25 cellular contexts compared by ENCODE assay signal in genomic region chr3:31275583-31275982, GRCh38.
DNase-seq lines count a peak whose midpoint lies in the region; ATAC-seq, FAIRE-seq and TF ChIP-seq lines count a peak whose summit lies in the region.
"Had no signal": no experiment of that assay in that cellular context is flagged by ENCODE, and none has a peak within 500 bp of the region (broad histone marks: within the 10 kb centered on the region; RNA-seq: fewer than 3 reads in every experiment).

No MANE protein-coding gene starts in this region.

- H3K27me3 ChIP-seq in IMR-90 (ENCODE audit: control insufficient read depth, insufficient read depth, low read length): peaks cover 2% of the 10 kb centered on the region

- H3K36me3 ChIP-seq in IMR-90 (ENCODE audit: control insufficient read depth, insufficient read depth, low read length): no peaks in the 10 kb centered on the region

- no peaks in the 10 kb centered on the region for H3K9me1 ChIP-seq in IMR-90 (ENCODE audit: insufficient read depth, low read length)

- no peaks in the 10 kb centered on the region for H3K27me3 Mint-ChIP-seq in mesothelial cell of epicardium (ENCODE audit: low read depth)
- H3K27me3 Mint-ChIP-seq in type B pancreatic cell: no peaks in the 10 kb centered on the region
- H3K27me3 Mint-ChIP-seq: activated CD4-positive, alpha-beta T cell treated with anti-CD3 and anti-CD28 coated beads, Interleukin-2, amount 10 ng/mL, durations not matched to agents 7 days and 5 days; activated naive CD4-positive, alpha-beta T cell treated with anti-CD3 and anti-CD28 coated beads, Interleukin-2, amount 50 U/mL, for 24 hours; CD4-positive, alpha-beta T cell; stimulated activated naive CD8-positive, alpha-beta T cell treated with anti-CD3 and anti-CD28 coated beads, Interleukin-15, Interleukin-2, amounts not matched to agents 100 ng/mL and 50 ng/mL, for 24 hours had no signal

- no peak overlapping the region for H3K56ac ChIP-seq in IMR-90 (ENCODE audit: extremely low read depth, insufficient read depth, low read length)

- H3K9ac ChIP-seq in IMR-90 (ENCODE audit: low read depth, low read length): no peak overlapping the region

- no peaks in the 10 kb centered on the region for H3K9me3 ChIP-seq in IMR-90 (ENCODE audit: control insufficient read depth, insufficient read depth, low read length)

- H3K14ac ChIP-seq in IMR-90 (replicated peaks; ENCODE audit: low read depth, low read length): no peak overlapping the region

- TF ChIP-seq CTCF in IMR-90 (conservative IDR thresholded peaks at IDR 0.05; ENCODE audit: low read depth, low read length) (no peak), coronary artery (IDR thresholded peaks at IDR 0.05) (no peak), mesothelial cell of epicardium (IDR thresholded peaks at IDR 0.05; ENCODE audit: unreplicated experiment) (no peak), type B pancreatic cell (conservative IDR thresholded peaks at IDR 0.05) (no peak)

- no peak overlapping the region for H3K4me2 ChIP-seq in IMR-90 (ENCODE audit: low read depth, low read length)

- H2AK9ac ChIP-seq in IMR-90 (replicated peaks; ENCODE audit: low read depth, low read length, poor library complexity): no peak overlapping the region

- no peak overlapping the region for H3K4me3 Mint-ChIP-seq in mesothelial cell of epicardium
- no peak overlapping the region for H3K4me3 Mint-ChIP-seq in type B pancreatic cell
- H3K4me3 Mint-ChIP-seq: activated CD4-positive, alpha-beta T cell treated with anti-CD3 and anti-CD28 coated beads, Interleukin-2, amount 10 ng/mL, durations not matched to agents 7 days and 5 days; activated naive CD4-positive, alpha-beta T cell treated with anti-CD3 and anti-CD28 coated beads, Interleukin-2, amount 50 U/mL, for 24 hours; activated T-helper 1 cell treated with anti-CD3 and anti-CD28 coated beads, Interleukin-12 subunit alpha, Interleukin-12 subunit beta, Interleukin-2, Interleukin-4 antibody, amounts not matched to agents 30 ng/mL and 10 ng/mL and 1 ng/mL, durations not matched to agents 14 hours and 24 hours and 36 hours; CD4-positive, alpha-beta T cell; H9; stimulated activated naive CD8-positive, alpha-beta T cell treated with anti-CD3 and anti-CD28 coated beads, Interleukin-15, Interleukin-2, amounts not matched to agents 100 ng/mL and 50 ng/mL, for 24 hours had no signal

- no peak for DNase-seq in IMR-90
- DNase-seq in coronary artery (ENCODE audit: low spot score): no peak
- no peak for DNase-seq in mesothelial cell of epicardium (ENCODE audit: low spot score in 2 of 2, unreplicated experiment in 2 of 2)
- no peak for DNase-seq in type B pancreatic cell (ENCODE audit: extremely low spot score, unreplicated experiment)
- DNase-seq in HTR-8/SVneo (ENCODE audit: insufficient read length, low spot score): no peak
- DNase-seq in T-helper 9 cell: no peak
- DNase-seq: activated CD4-positive, alpha-beta T cell treated with anti-CD3 and anti-CD28 coated beads, Interleukin-2, amount 10 ng/mL, durations not matched to agents 7 days and 5 days; CD4-positive, alpha-beta T cell; cerebellar nuclear complex; H9; hypothalamus; NCI-H187; NCI-H774; occipital lobe; SHP77 treated with DMSO at 0.1 percent for 48 hours had no signal

- no peak overlapping the region for H4K91ac ChIP-seq in IMR-90 (ENCODE audit: insufficient read depth, low read depth, low read length)

- ATAC-seq in IMR-90 (ENCODE audit: low read depth) (no peak), HG02840 (IDR thresholded peaks at IDR 0.05; ENCODE audit: low FRiP score, unreplicated experiment) (no peak), GM21367 (IDR thresholded peaks at IDR 0.05; ENCODE audit: unreplicated experiment) (no peak)

- CTCF ChIA-PET in IMR-90 (lab: Yijun Ruan, JAX): no interaction called here

- no peaks in the 10 kb centered on the region for H3K4me1 ChIP-seq in IMR-90 (ENCODE audit: control insufficient read depth, insufficient read depth, low read length)

- no peak overlapping the region for H2BK120ac ChIP-seq in IMR-90 (ENCODE audit: low read depth, low read length)

- H2BK15ac ChIP-seq in IMR-90 (ENCODE audit: low read depth, low read length): no peak overlapping the region

- no peak overlapping the region for H4K8ac ChIP-seq in IMR-90 (ENCODE audit: low read depth in 2 of 2, low read length in 2 of 2)

- no peak for TF ChIP-seq POLR2A in IMR-90 (IDR thresholded peaks at IDR 0.05; ENCODE audit: low read depth, low read length)

- no CpG with 5 or more reads among the region's 3 CpGs for WGBS in IMR-90 (ENCODE audit: extremely low coverage in 2 of 2, insufficient read length in 1 of 2), 2 experiments

- H4K5ac ChIP-seq in IMR-90 (ENCODE audit: low read depth, low read length): no peak overlapping the region

- H2BK20ac ChIP-seq in IMR-90 (ENCODE audit: low read depth, low read length): no peak overlapping the region

- H3K4me3 ChIP-seq in IMR-90 (ENCODE audit: insufficient read depth, low read depth, low read length): no peak overlapping the region
- no peak overlapping the region for H3K4me3 ChIP-seq in coronary artery
- H3K4me3 ChIP-seq: lung had no signal

- H2BK5ac ChIP-seq in IMR-90 (ENCODE audit: low read depth, low read length, poor library complexity, severe bottlenecking): no peak overlapping the region

- intact Hi-C loops in IMR-90 (cut with micrococcal nuclease): no loop called here

- no peaks in the 10 kb centered on the region for H4K20me1 ChIP-seq in IMR-90 (ENCODE audit: insufficient read depth, low read length)

- dilution Hi-C loops in IMR-90 (cut with HindIII; ENCODE audit: low sequenced_read_pairs, unreplicated experiment): no loop called here

- POLR2A ChIA-PET in IMR-90 (lab: Charles Lee; ENCODE audit: unreplicated experiment): no interaction called here

- H3K27ac Mint-ChIP-seq in mesothelial cell of epicardium (peak overlapping the region; percentile 89), type B pancreatic cell (peak overlapping the region; percentile 69)
- H3K27ac Mint-ChIP-seq: activated CD4-positive, alpha-beta T cell treated with anti-CD3 and anti-CD28 coated beads, Interleukin-2, amount 10 ng/mL, durations not matched to agents 7 days and 5 days; activated naive CD4-positive, alpha-beta T cell treated with anti-CD3 and anti-CD28 coated beads, Interleukin-2, amount 50 U/mL, for 24 hours; activated T-helper 1 cell treated with anti-CD3 and anti-CD28 coated beads, Interleukin-12 subunit alpha, Interleukin-12 subunit beta, Interleukin-2, Interleukin-4 antibody, amounts not matched to agents 30 ng/mL and 10 ng/mL and 1 ng/mL, durations not matched to agents 14 hours and 24 hours and 36 hours; CD4-positive, alpha-beta T cell; H9; stimulated activated naive CD8-positive, alpha-beta T cell treated with anti-CD3 and anti-CD28 coated beads, Interleukin-15, Interleukin-2, amounts not matched to agents 100 ng/mL and 50 ng/mL, for 24 hours had no signal

- no peak overlapping the region for H3K27ac ChIP-seq in IMR-90 (ENCODE audit: insufficient read depth, low read length)
- peak overlapping the region; percentile 58 to 70 for H3K27ac ChIP-seq in coronary artery

- H3K4ac ChIP-seq in IMR-90 (ENCODE audit: low read depth, low read length): peak overlapping the region; percentile 3; the same call in 1 of the 2 replicates

- no peak overlapping the region for H2AK5ac ChIP-seq in IMR-90 (ENCODE audit: low read depth, low read length)

- no TSS peak for BruUV-seq in IMR-90 (replicated peaks; lab: Mats Ljungman, UMichigan)

- H3K9me3 Mint-ChIP-seq in mesothelial cell of epicardium: no peaks in the 10 kb centered on the region
- no peaks in the 10 kb centered on the region for H3K9me3 Mint-ChIP-seq in type B pancreatic cell
- H3K9me3 Mint-ChIP-seq: activated naive CD4-positive, alpha-beta T cell treated with anti-CD3 and anti-CD28 coated beads, Interleukin-2, amount 50 U/mL, for 24 hours; CD4-positive, alpha-beta T cell; H9; stimulated activated naive CD8-positive, alpha-beta T cell treated with anti-CD3 and anti-CD28 coated beads, Interleukin-15, Interleukin-2, amounts not matched to agents 100 ng/mL and 50 ng/mL, for 24 hours had no signal

- H3K36me3 Mint-ChIP-seq in mesothelial cell of epicardium (no peaks in the 10 kb centered on the region), type B pancreatic cell (no peaks in the 10 kb centered on the region)
- H3K36me3 Mint-ChIP-seq: activated naive CD4-positive, alpha-beta T cell treated with anti-CD3 and anti-CD28 coated beads, Interleukin-2, amount 50 U/mL, for 24 hours had no signal

- in situ Hi-C loops in IMR-90 (cut with MboI; ENCODE audit: low sequenced_read_pairs): no loop called here

- FAIRE-seq in HTR-8/SVneo (lab: Jason Lieb, UNC): no peak
- FAIRE-seq: frontal cortex, G401.6, GM18507, islet of Langerhans had no signal

- peak overlapping the region; percentile 3; the same call in 1 of the 2 replicates for H3K18ac ChIP-seq in IMR-90 (ENCODE audit: low read depth, low read length)

- H2AFZ ChIP-seq in IMR-90 (replicated peaks; ENCODE audit: low read length, poor library complexity): no peak overlapping the region

- TF ChIP-seq RAD21 in IMR-90 (IDR thresholded peaks at IDR 0.05; ENCODE audit: low read length): no peak

- H3K4me1 Mint-ChIP-seq in mesothelial cell of epicardium (peaks cover 36% of the 10 kb centered on the region), type B pancreatic cell (ENCODE audit: unreplicated experiment) (peaks cover 21% of the 10 kb centered on the region)
- H3K4me1 Mint-ChIP-seq: activated CD4-positive, alpha-beta T cell treated with anti-CD3 and anti-CD28 coated beads, Interleukin-2, amount 10 ng/mL, durations not matched to agents 7 days and 5 days had no signal

- H3K23ac ChIP-seq in IMR-90 (ENCODE audit: low read depth, low read length): no peak overlapping the region

- H3K79me1 ChIP-seq in IMR-90 (ENCODE audit: low read depth in 1 of 2, low read length in 2 of 2): no peaks in the 10 kb centered on the region

TF ChIP-seq in IMR-90, 13 proteins besides CTCF, POLR2A, EP300 and RAD21 (continues in another document):
- no peak for TF ChIP-seq RCOR1 (IDR thresholded peaks at IDR 0.05; ENCODE audit: insufficient replicate concordance, low read length)
- no peak for TF ChIP-seq MAFK (IDR thresholded peaks at IDR 0.05; ENCODE audit: low read depth, low read length)
- TF ChIP-seq MAZ (IDR thresholded peaks at IDR 0.05; ENCODE audit: borderline replicate concordance, low read depth, low read length): no peak
- no peak for TF ChIP-seq NFE2L2 (IDR thresholded peaks at IDR 0.05; ENCODE audit: low read depth, low read length)
- no peak for TF ChIP-seq RFX5 (IDR thresholded peaks at IDR 0.05; ENCODE audit: low read depth, low read length)
- no peak for TF ChIP-seq BHLHE40 (IDR thresholded peaks at IDR 0.05; ENCODE audit: low read depth, low read length)
- no peak for TF ChIP-seq MXI1 (IDR thresholded peaks at IDR 0.05; ENCODE audit: borderline replicate concordance, low read depth, low read length)
- TF ChIP-seq SMC3 (IDR thresholded peaks at IDR 0.05; ENCODE audit: low read depth, low read length): no peak
- TF ChIP-seq CEBPB (IDR thresholded peaks at IDR 0.05; ENCODE audit: low read depth, low read length): no peak
